ENCODE assay signal across 8 cellular contexts in genomic region chr11:47408598-47409439, GRCh38. TPM values are rescaled to one million over a fixed set of nuclear protein-coding genes. Genes with fewer than 3 reads are reported as not detected.
DNase-seq lines count a peak whose midpoint lies in the region; ATAC-seq and TF ChIP-seq lines count a peak whose summit lies in the region.

No MANE protein-coding gene starts in this region.

- H3K27ac Mint-ChIP-seq in effector memory CD8-positive, alpha-beta T cell = peak overlapping the region; percentile 87 to 94

- peak overlapping the region; percentile 52 for H3K4me3 ChIP-seq in RWPE2 (ENCODE audit: severe bottlenecking)
- peak overlapping the region; percentile 36 for H3K4me3 ChIP-seq in mucosa of descending colon
- peak overlapping the region; percentile 62 to 87 for H3K4me3 ChIP-seq in vagina

- H3K27me3 Mint-ChIP-seq in effector memory CD8-positive, alpha-beta T cell = no peaks in the 10 kb centered on the region

- DNase-seq in AG09319 (ENCODE audit: extremely low read depth, low read depth) (peak; percentile 31), RWPE2 (ENCODE audit: low spot score) (peak; percentile 86), mucosa of descending colon (peak in 2 of 3 donors; percentile 38 to 72), vagina (ENCODE audit: extremely low spot score in 2 of 2) (peak in 1 of 2 donors; percentile 95), NCI-H187 treated with DMSO at 0.1 percent for 48 hours (lab: John Stamatoyannopoulos, UW) (no peak)
- no peak for DNase-seq in effector memory CD8-positive, alpha-beta T cell

- peaks cover 30% of the 10 kb centered on the region for H3K36me3 ChIP-seq in RWPE2 (ENCODE audit: low read depth)
- no peaks in the 10 kb centered on the region for H3K36me3 ChIP-seq in mucosa of descending colon (ENCODE audit: low read depth)
- H3K36me3 ChIP-seq in vagina = peaks cover 0 to 24% of the 10 kb centered on the region in 2 donors

- H3K9me3 Mint-ChIP-seq in effector memory CD8-positive, alpha-beta T cell = no peaks in the 10 kb centered on the region

- no peaks in the 10 kb centered on the region for H3K27me3 ChIP-seq in RWPE2 (ENCODE audit: insufficient read depth, poor library complexity, severe bottlenecking)
- no peaks in the 10 kb centered on the region for H3K27me3 ChIP-seq in vagina

- peak overlapping the region; percentile 85 for H3K27ac ChIP-seq in RWPE2 (ENCODE audit: poor library complexity, severe bottlenecking)
- H3K27ac ChIP-seq in vagina = peak overlapping the region; percentile 89

- TF ChIP-seq POLR2A in vagina (IDR thresholded peaks at IDR 0.05) = peak in 1 of 2 donors; percentile 41

- peaks cover 19% of the 10 kb centered on the region for H3K36me3 Mint-ChIP-seq in effector memory CD8-positive, alpha-beta T cell (ENCODE audit: insufficient read depth)

- H3K4me3 Mint-ChIP-seq in effector memory CD8-positive, alpha-beta T cell = peak overlapping the region; percentile 97 to 98

- H3K9me3 ChIP-seq in RWPE2 (ENCODE audit: severe bottlenecking) = no peaks in the 10 kb centered on the region
- no peaks in the 10 kb centered on the region for H3K9me3 ChIP-seq in mucosa of descending colon
- no peaks in the 10 kb centered on the region for H3K9me3 ChIP-seq in vagina

- peak; percentile 12 for ATAC-seq in GM21515 (IDR thresholded peaks at IDR 0.05; ENCODE audit: unreplicated experiment)
- peak; percentile 54 for ATAC-seq in RWPE2 (ENCODE audit: low read depth)
- ATAC-seq in effector memory CD8-positive, alpha-beta T cell (replicated peaks) = no peak
- peak; percentile 0 for ATAC-seq in mucosa of descending colon
- no peak for ATAC-seq in HG03439 (IDR thresholded peaks at IDR 0.05; ENCODE audit: unreplicated experiment)

- peaks cover 23 to 25% of the 10 kb centered on the region in 2 donors for H3K4me1 Mint-ChIP-seq in effector memory CD8-positive, alpha-beta T cell (ENCODE audit: low read depth in 2 of 2)

- TF ChIP-seq CTCF in AG09319 (IDR thresholded peaks at IDR 0.05; ENCODE audit: low read depth, low read length) (no peak), RWPE2 (IDR thresholded peaks at IDR 0.05; ENCODE audit: poor library complexity, severe bottlenecking) (no peak), mucosa of descending colon (IDR thresholded peaks at IDR 0.05) (no peak), vagina (IDR thresholded peaks at IDR 0.05) (no peak)

- H3K4me1 ChIP-seq in RWPE2 (ENCODE audit: insufficient read depth, poor library complexity, severe bottlenecking) (no peaks in the 10 kb centered on the region), mucosa of descending colon (ENCODE audit: low read depth) (peaks cover 11% of the 10 kb centered on the region), vagina (peaks cover 37% of the 10 kb centered on the region)

- intact Hi-C loops in mucosa of descending colon (cut with DNase I, micrococcal nuclease) = no loop called here
- intact Hi-C loops in vagina (cut with DNase I) = no loop called here

RNA-seq across cellular contexts. Expression of gene SLC39A13, which starts 0.4 kb away (rescaled TPM):
- 10 to 100 TPM; 14.4 to 30.9 (median 21.4) TPM for total RNA-seq in mucosa of descending colon
- total RNA-seq in vagina = 53.5 TPM

RNA-seq across cellular contexts. Expression of gene PSMC3, which starts 17.4 kb away (rescaled TPM):
- 100 to 1,000 TPM in 1 of 3 donors, 10 to 100 TPM in 2; 70.7 to 115 (median 91.0) TPM for total RNA-seq in mucosa of descending colon
- total RNA-seq in vagina = 89.6 TPM

RNA-seq across cellular contexts. Expression of gene SPI1, which starts 30.5 kb away (rescaled TPM):
- total RNA-seq in mucosa of descending colon = 10 to 100 TPM in 2 of 3 donors, 1 to 10 TPM in 1; 4.9 to 21.0 (median 20.6) TPM
- total RNA-seq in vagina = 15.5 TPM

RNA-seq across cellular contexts. Expression of gene RAPSN, which starts 40.1 kb away (rescaled TPM):
- total RNA-seq in mucosa of descending colon (under 1 TPM; 0.41 to 0.96 (median 0.95) TPM), vagina (not detected)

RNA-seq across cellular contexts. Expression of gene MYBPC3, which starts 56.3 kb away (rescaled TPM):
- total RNA-seq in mucosa of descending colon = 1 to 10 TPM in 1 of 3 donors, under 1 TPM in 2; 0.06 to 1.1 (median 0.09) TPM
- not detected for total RNA-seq in vagina

Comparison
In these comparisons a context has a peak if more than half of its experiments do, and no peak if none do; other contexts are left out.
1. DNase-seq: peak in AG09319 (single experiment), RWPE2 (single experiment) and mucosa of descending colon (2 of 3); none in effector memory CD8-positive, alpha-beta T cell (0 of 3) and NCI-H187 treated with DMSO at 0.1 percent for 48 hours (single experiment).
2. ATAC-seq: peak in GM21515 (single experiment), RWPE2 (single experiment) and mucosa of descending colon (single experiment); none in effector memory CD8-positive, alpha-beta T cell (single experiment) and HG03439 (single experiment).
3. Peak in every context shown above with its lines, with median percentiles within 50 percentile points of each other: H3K4me3 ChIP-seq.